ENCODE assay signal across 1 cellular context in the genomic region with DNA sequence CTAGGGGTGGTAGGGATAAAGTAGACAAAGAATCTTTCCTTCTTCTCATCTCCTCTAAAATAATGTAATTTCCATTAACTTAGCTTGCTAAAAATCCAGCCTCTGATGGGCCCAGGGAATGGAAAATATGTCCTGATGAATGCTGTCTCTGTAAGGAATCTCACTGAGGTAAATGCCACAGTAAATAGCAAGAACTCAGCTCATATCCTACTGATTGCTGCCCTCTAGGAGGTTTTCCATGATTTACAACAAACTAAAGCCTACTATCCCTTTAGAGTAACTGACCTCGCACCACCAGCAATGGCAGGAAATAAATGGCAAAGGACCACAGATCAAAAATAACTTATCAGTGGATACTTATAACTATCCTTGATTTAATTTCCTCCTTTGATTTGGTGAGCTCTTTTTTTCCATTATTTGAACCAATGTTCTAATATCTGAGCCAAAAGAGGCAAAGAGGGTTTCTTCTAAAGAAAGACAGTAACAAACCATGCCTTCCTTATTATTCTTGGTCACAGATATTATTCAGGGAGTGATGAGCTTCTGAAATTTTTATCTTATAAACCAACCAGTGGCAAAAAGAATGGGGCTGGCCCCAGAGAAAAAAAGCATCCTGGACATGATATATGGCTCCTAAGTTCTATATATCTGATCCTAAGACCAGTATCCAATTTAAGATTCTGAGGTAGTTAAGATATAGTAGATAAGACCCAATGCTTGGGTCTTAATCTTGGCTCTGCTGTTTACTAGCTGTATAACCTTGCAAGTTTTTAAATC.
TF ChIP-seq lines count a peak whose summit lies in the region.

No MANE protein-coding gene starts in this region.

TF ChIP-seq in HepG2, 621 proteins besides CTCF, POLR2A, EP300 and RAD21:
- TF ChIP-seq ZNF615 (CRISPR knock-in tag; IDR thresholded peaks at IDR 0.05; ENCODE audit: borderline replicate concordance) (no peak), STAG1 (CRISPR knock-in tag; IDR thresholded peaks at IDR 0.05) (peak; percentile 50)
TF ChIP-seq in HepG2: peak in this region for 1.
